ENCODE assay signal across 10 cellular contexts in genomic region chr17:63751806-63752205, GRCh38. TPM values are rescaled to one million over a fixed set of nuclear protein-coding genes. Genes with fewer than 3 reads are reported as not detected.
DNase-seq lines count a peak whose midpoint lies in the region; ATAC-seq and TF ChIP-seq lines count a peak whose summit lies in the region.
"Had no signal": no experiment of that assay in that cellular context is flagged by ENCODE, and none has a peak within 500 bp of the region (broad histone marks: within the 10 kb centered on the region; RNA-seq: fewer than 3 reads in every experiment).

No MANE protein-coding gene starts in this region.

- peak overlapping the region; percentile 82 for H3K27ac Mint-ChIP-seq in CD8-positive, alpha-beta T cell
- H3K27ac Mint-ChIP-seq in activated CD8-positive, alpha-beta T cell treated with anti-CD3 and anti-CD28 coated beads for 36 hours = peak overlapping the region; percentile 86
- H3K27ac Mint-ChIP-seq in memory B cell = peak overlapping the region; percentile 83

- no peak for TF ChIP-seq CTCF in CD8-positive, alpha-beta T cell (IDR thresholded peaks at IDR 0.05)
- TF ChIP-seq CTCF in activated CD8-positive, alpha-beta T cell treated with anti-CD3 and anti-CD28 coated beads for 36 hours (IDR thresholded peaks at IDR 0.05) = no peak

- H3K4me3 ChIP-seq in CD8-positive, alpha-beta T cell (ENCODE audit: low read depth, low read length) = no peak overlapping the region
- H3K4me3 ChIP-seq: SJCRH30 had no signal

- TF ChIP-seq POLR2A in GM18505 (IDR thresholded peaks at IDR 0.05; ENCODE audit: borderline replicate concordance, extremely low read depth, insufficient read depth, insufficient read length) = no peak

- DNase-seq in CD8-positive, alpha-beta T cell = peak in 4 of 7 experiments; percentile 7 to 36 (median 28)
- peak; percentile 43 for DNase-seq in activated CD8-positive, alpha-beta T cell treated with anti-CD3 and anti-CD28 coated beads for 36 hours
- no peak for DNase-seq in memory B cell (ENCODE audit: low spot score in 2 of 2)
- no peak for DNase-seq in NK-92 treated with Interleukin-12 subunit alpha and Interleukin-12 subunit beta, amount 100 ng/mL, for 24 hours (lab: John Stamatoyannopoulos, UW)
- DNase-seq: DMS 273 treated with DMSO at 0.1 percent for 48 hours, SJCRH30 had no signal

- H3K9me3 ChIP-seq in CD8-positive, alpha-beta T cell (ENCODE audit: low read length) = no peaks in the 10 kb centered on the region
- no peaks in the 10 kb centered on the region for H3K9me3 ChIP-seq in KOPT-K1 (ENCODE audit: insufficient read depth, low read length, poor library complexity, severe bottlenecking)
- H3K9me3 ChIP-seq: SJCRH30 had no signal

- POLR2A ChIA-PET in CD8-positive, alpha-beta T cell (lab: Charles Lee) = interaction anchor here (0.5 to 1.0 kb wide), 2 partner anchors 17 to 30 kb away, joined by 3 read pairs; no protein-coding TSS in a partner anchor
- POLR2A ChIA-PET in activated CD8-positive, alpha-beta T cell treated with anti-CD3 and anti-CD28 coated beads for 36 hours (lab: Charles Lee) = interaction anchor here (0.7 to 3.1 kb wide), 4 partner anchors 10 to 54 kb away, joined by 3 to 14 read pairs (median 3); no protein-coding TSS in a partner anchor

- H3K4me3 Mint-ChIP-seq in CD8-positive, alpha-beta T cell = peak overlapping the region; percentile 40
- H3K4me3 Mint-ChIP-seq in activated CD8-positive, alpha-beta T cell treated with anti-CD3 and anti-CD28 coated beads for 36 hours = peak overlapping the region; percentile 57
- H3K4me3 Mint-ChIP-seq in memory B cell = peak overlapping the region; percentile 50

- no peak overlapping the region for H3K27ac ChIP-seq in CD8-positive, alpha-beta T cell (ENCODE audit: low read depth, low read length)
- H3K27ac ChIP-seq in KOPT-K1 (ENCODE audit: low read depth, low read length, poor library complexity, severe bottlenecking) = peak overlapping the region; percentile 4
- H3K27ac ChIP-seq: KMS-11, SJCRH30 had no signal

- intact Hi-C loops in CD8-positive, alpha-beta T cell (cut with DNase I, micrococcal nuclease) = no loop called here
- intact Hi-C loops in activated CD8-positive, alpha-beta T cell treated with anti-CD3 and anti-CD28 coated beads for 36 hours (cut with micrococcal nuclease) = no loop called here

- peaks cover 10% of the 10 kb centered on the region for H3K4me1 Mint-ChIP-seq in CD8-positive, alpha-beta T cell (ENCODE audit: low read depth)
- H3K4me1 Mint-ChIP-seq in activated CD8-positive, alpha-beta T cell treated with anti-CD3 and anti-CD28 coated beads for 36 hours (ENCODE audit: low read depth) = peaks cover 19% of the 10 kb centered on the region
- H3K4me1 Mint-ChIP-seq in memory B cell = peaks cover 8% of the 10 kb centered on the region

- no peaks in the 10 kb centered on the region for H3K27me3 ChIP-seq in CD8-positive, alpha-beta T cell (ENCODE audit: insufficient read depth, low read length)
- H3K27me3 ChIP-seq: SJCRH30 had no signal

- peaks cover 72% of the 10 kb centered on the region for H3K36me3 Mint-ChIP-seq in CD8-positive, alpha-beta T cell
- peaks cover 41% of the 10 kb centered on the region for H3K36me3 Mint-ChIP-seq in activated CD8-positive, alpha-beta T cell treated with anti-CD3 and anti-CD28 coated beads for 36 hours (ENCODE audit: low read depth)
- H3K36me3 Mint-ChIP-seq in memory B cell = peaks cover 28% of the 10 kb centered on the region

- CTCF ChIA-PET in CD8-positive, alpha-beta T cell (lab: Charles Lee) = interaction anchor here (0.7 to 0.8 kb wide), 2 partner anchors 41 to 54 kb away, joined by 3 read pairs; no protein-coding TSS in a partner anchor
- CTCF ChIA-PET in activated CD8-positive, alpha-beta T cell treated with anti-CD3 and anti-CD28 coated beads for 36 hours (lab: Charles Lee) = interaction anchor here (0.8 to 1.7 kb wide), 4 partner anchors 11 to 326 kb away, joined by 3 to 4 read pairs (median 4); no protein-coding TSS in a partner anchor

- peaks cover 30% of the 10 kb centered on the region for H3K36me3 ChIP-seq in CD8-positive, alpha-beta T cell (ENCODE audit: insufficient read depth, low read length)
- peaks cover 99% of the 10 kb centered on the region for H3K36me3 ChIP-seq in KOPT-K1 (ENCODE audit: insufficient read depth, low read length)

- ATAC-seq in CD8-positive, alpha-beta T cell = peak; percentile 72
- peak; percentile 73 for ATAC-seq in activated CD8-positive, alpha-beta T cell treated with anti-CD3 and anti-CD28 coated beads for 36 hours
- ATAC-seq in memory B cell (ENCODE audit: low read depth) (peak; percentile 82), GM18505 (IDR thresholded peaks at IDR 0.05; ENCODE audit: unreplicated experiment) (no peak), GM19023 (IDR thresholded peaks at IDR 0.05; ENCODE audit: unreplicated experiment) (no peak)

- no peaks in the 10 kb centered on the region for H3K9me3 Mint-ChIP-seq in CD8-positive, alpha-beta T cell
- no peaks in the 10 kb centered on the region for H3K9me3 Mint-ChIP-seq in activated CD8-positive, alpha-beta T cell treated with anti-CD3 and anti-CD28 coated beads for 36 hours
- no peaks in the 10 kb centered on the region for H3K9me3 Mint-ChIP-seq in memory B cell

- no peaks in the 10 kb centered on the region for H3K27me3 Mint-ChIP-seq in CD8-positive, alpha-beta T cell (ENCODE audit: low read depth)
- H3K27me3 Mint-ChIP-seq in activated CD8-positive, alpha-beta T cell treated with anti-CD3 and anti-CD28 coated beads for 36 hours = no peaks in the 10 kb centered on the region
- no peaks in the 10 kb centered on the region for H3K27me3 Mint-ChIP-seq in memory B cell

- peaks cover 9% of the 10 kb centered on the region for H3K4me1 ChIP-seq in CD8-positive, alpha-beta T cell (ENCODE audit: insufficient read depth, low read length)
- H3K4me1 ChIP-seq: SJCRH30 had no signal

RNA-seq across cellular contexts. Expression of gene STRADA, which starts 10.2 kb away (rescaled TPM):
- 10 to 100 TPM; 54.7 to 63.6 TPM for total RNA-seq in CD8-positive, alpha-beta T cell
- 10 to 100 TPM; 44.8 to 48.8 TPM for total RNA-seq in activated CD8-positive, alpha-beta T cell treated with anti-CD3 and anti-CD28 coated beads for 36 hours

RNA-seq across cellular contexts. Expression of gene CCDC47, which starts 21.6 kb away (rescaled TPM):
- 10 to 100 TPM; 33.1 to 34.6 TPM for total RNA-seq in CD8-positive, alpha-beta T cell
- total RNA-seq in activated CD8-positive, alpha-beta T cell treated with anti-CD3 and anti-CD28 coated beads for 36 hours = 10 to 100 TPM; 63.0 to 64.4 TPM

RNA-seq across cellular contexts. Expression of gene DDX42, which starts 22.2 kb away (rescaled TPM):
- total RNA-seq in CD8-positive, alpha-beta T cell = 10 to 100 TPM; 71.5 to 74.1 TPM
- total RNA-seq in activated CD8-positive, alpha-beta T cell treated with anti-CD3 and anti-CD28 coated beads for 36 hours = 10 to 100 TPM; 91.9 to 96.0 TPM

RNA-seq across cellular contexts. Expression of gene LIMD2, which starts 51.9 kb away (rescaled TPM):
- 100 to 1,000 TPM; 828 to 849 TPM for total RNA-seq in CD8-positive, alpha-beta T cell
- total RNA-seq in activated CD8-positive, alpha-beta T cell treated with anti-CD3 and anti-CD28 coated beads for 36 hours = 100 to 1,000 TPM; 143 to 145 TPM

Comparison
In these comparisons a context has a peak if more than half of its experiments do, and no peak if none do; other contexts are left out.
1. ATAC-seq: peak in CD8-positive, alpha-beta T cell (single experiment), activated CD8-positive, alpha-beta T cell treated with anti-CD3 and anti-CD28 coated beads for 36 hours (single experiment) and memory B cell (single experiment); none in GM18505 (single experiment) and GM19023 (single experiment).
2. DNase-seq: peak in CD8-positive, alpha-beta T cell (4 of 7) and activated CD8-positive, alpha-beta T cell treated with anti-CD3 and anti-CD28 coated beads for 36 hours (single experiment); none in memory B cell (0 of 2) and NK-92 treated with Interleukin-12 subunit alpha and Interleukin-12 subunit beta, amount 100 ng/mL, for 24 hours (single experiment).
3. Peak in every context shown above with its lines, with median percentiles within 50 percentile points of each other: H3K27ac Mint-ChIP-seq and H3K4me3 Mint-ChIP-seq.